8 cellular contexts compared by ENCODE assay signal in genomic region chr4:139030614-139031235, GRCh38. TPM values are rescaled to one million over a fixed set of nuclear protein-coding genes. Genes with fewer than 3 reads are reported as not detected.
DNase-seq lines count a peak whose midpoint lies in the region; ATAC-seq and TF ChIP-seq lines count a peak whose summit lies in the region.

No MANE protein-coding gene starts in this region.

- DNase-seq in GM04504 (ENCODE audit: low read depth) (peak; percentile 57), NCI-H1092 (lab: John Stamatoyannopoulos, UW) (peak; percentile 67), T-cell (peak; percentile 35 to 80 (median 70)), adrenal gland (peak; percentile 70 to 95 (median 82)), left ventricle myocardium inferior (peak; percentile 40), retinal pigment epithelial cell (ENCODE audit: low read depth) (peak; percentile 46), 8988T (no peak)

- no peak overlapping the region for H3K27ac Mint-ChIP-seq in T-cell

- peaks cover 7 to 11% (median 9%) of the 10 kb centered on the region in 3 donors for H3K4me1 Mint-ChIP-seq in T-cell

- TF ChIP-seq POLR2A in adrenal gland (IDR thresholded peaks at IDR 0.05) = no peak

- TF ChIP-seq CTCF in HEK293 (tag by site-specific recombination; IDR thresholded peaks at IDR 0.05) = peak; percentile 46; the same call in 1 of the 2 replicates
- peak; percentile 75 to 91 (median 89) for TF ChIP-seq CTCF in adrenal gland (IDR thresholded peaks at IDR 0.05)
- TF ChIP-seq CTCF in left ventricle myocardium inferior (IDR thresholded peaks at IDR 0.05; ENCODE audit: borderline replicate concordance) = peak; percentile 84
- TF ChIP-seq CTCF in retinal pigment epithelial cell (conservative IDR thresholded peaks at IDR 0.05; ENCODE audit: low read depth, low read length) = peak; percentile 86

- intact Hi-C loops in adrenal gland (cut with DNase I) = loop anchor here (10.0 kb wide), 3 partner anchors 54 to 144 kb away; partner anchors contain the start of gene ELF2 (in 1 of the 2)
- intact Hi-C loops in left ventricle myocardium inferior (cut with micrococcal nuclease) = loop anchor here (10.0 kb wide), 1 partner anchor 264 kb away; no protein-coding TSS in a partner anchor

- no peaks in the 10 kb centered on the region for H3K27me3 Mint-ChIP-seq in T-cell

- CTCF ChIA-PET in HEK293 (lab: Yijun Ruan, JAX) (interaction anchor here (0.6 to 2.9 kb wide), 42 partner anchors 8 to 627 kb away, joined by 3 to 28 read pairs (median 4); partner anchors contain the start of gene NAA15), T-cell (lab: Charles Lee) (interaction anchor here (0.5 to 2.7 kb wide), 80 partner anchors 8 to 642 kb away, joined by 3 to 59 read pairs (median 4); partner anchors contain the start of genes NDUFC1 (in 2 of the 2), NAA15 (in 1 of the 2) and NOCT (in 1 of the 2))

- no peaks in the 10 kb centered on the region for H3K9me3 Mint-ChIP-seq in T-cell

- peak; percentile 62 to 81 (median 75) for ATAC-seq in T-cell (replicated peaks in 1 of 4)

- H3K4me3 ChIP-seq in HEK293 (ENCODE audit: low read depth, low read length) = no peak overlapping the region
- no peak overlapping the region for H3K4me3 ChIP-seq in adrenal gland
- H3K4me3 ChIP-seq in left ventricle myocardium inferior = no peak overlapping the region
- H3K4me3 ChIP-seq in retinal pigment epithelial cell (ENCODE audit: low read length) = no peak overlapping the region

- 33 to 40% (median 38%) methylated on average over 14 of the region's 14 CpGs for WGBS in adrenal gland, 4 donors

- POLR2A ChIA-PET in HEK293 (lab: Yijun Ruan, JAX) = interaction anchor here (0.5 to 1.4 kb wide), 5 partner anchors 11 to 270 kb away, joined by 3 to 7 read pairs (median 5); partner anchors contain the start of genes NAA15 and NOCT
- POLR2A ChIA-PET in T-cell (lab: Charles Lee) = interaction anchor here (0.6 to 1.0 kb wide), 6 partner anchors 10 to 504 kb away, joined by 3 to 12 read pairs (median 4); partner anchors contain the start of gene NOCT (in 1 of the 2)

- H3K36me3 ChIP-seq in HEK293 (ENCODE audit: control insufficient read depth in 2 of 2, insufficient read depth in 1 of 2, low read length in 2 of 2) = peaks cover 0 to 9% of the 10 kb centered on the region in 2 experiments; a peak in 1 of 3 replicates
- H3K36me3 ChIP-seq in adrenal gland (replicated peaks in 1 of 2) = no peaks in the 10 kb centered on the region
- H3K36me3 ChIP-seq in left ventricle myocardium inferior = no peaks in the 10 kb centered on the region

- H3K4me1 ChIP-seq in HEK293 (ENCODE audit: control insufficient read depth, insufficient read depth, low read length) (no peaks in the 10 kb centered on the region), adrenal gland (replicated peaks in 1 of 2) (peaks cover 0 to 19% of the 10 kb centered on the region in 2 donors), left ventricle myocardium inferior (peaks cover 32% of the 10 kb centered on the region)

- no peaks in the 10 kb centered on the region for H3K9me3 ChIP-seq in HEK293 (ENCODE audit: control insufficient read depth, insufficient read depth, low read depth, low read length)
- no peaks in the 10 kb centered on the region for H3K9me3 ChIP-seq in adrenal gland (replicated peaks in 1 of 3)
- H3K9me3 ChIP-seq in left ventricle myocardium inferior (replicated peaks) = no peaks in the 10 kb centered on the region

- no peak overlapping the region for H3K4me3 Mint-ChIP-seq in T-cell

- H3K27me3 ChIP-seq in adrenal gland (no peaks in the 10 kb centered on the region), left ventricle myocardium inferior (ENCODE audit: low read depth) (no peaks in the 10 kb centered on the region)

- peaks cover 2% of the 10 kb centered on the region for H3K36me3 Mint-ChIP-seq in T-cell

- H3K27ac ChIP-seq in HEK293 (ENCODE audit: extremely low read depth, low read depth, low read length) (no peak overlapping the region), adrenal gland (no peak overlapping the region), left ventricle myocardium inferior (replicated peaks) (peak overlapping the region; percentile 89)

TF ChIP-seq in HEK293, 187 proteins besides CTCF, POLR2A, EP300 and RAD21 (continues in another document):
- TF ChIP-seq ZNF2 (tag by site-specific recombination; IDR thresholded peaks at IDR 0.05) (peak; percentile 62; the same call in 1 of the 2 replicates), ZNF654 (tag by site-specific recombination; IDR thresholded peaks at IDR 0.05; ENCODE audit: low read depth) (peak; percentile 97), ZNF335 (tag by site-specific recombination; conservative IDR thresholded peaks at IDR 0.05) (peak; percentile 56), ZNF623 (tag by site-specific recombination; IDR thresholded peaks at IDR 0.05) (no peak), ZNF530 (tag by site-specific recombination; IDR thresholded peaks at IDR 0.05; ENCODE audit: low read depth) (no peak), SP3 (tag by site-specific recombination; IDR thresholded peaks at IDR 0.05) (no peak), TRIM28 (IDR thresholded peaks at IDR 0.05; ENCODE audit: borderline replicate concordance, low read length) (peak; percentile 33; the same call in 1 of the 2 replicates), ZNF677 (tag by site-specific recombination; IDR thresholded peaks at IDR 0.05) (no peak), ZNF175 (tag by site-specific recombination; IDR thresholded peaks at IDR 0.05) (no peak), ZNF639 (tag by site-specific recombination; IDR thresholded peaks at IDR 0.05) (no peak), ZNF449 (tag by site-specific recombination; IDR thresholded peaks at IDR 0.05) (no peak), ZNF416 (tag by site-specific recombination; IDR thresholded peaks at IDR 0.05) (no peak), ZFP3 (tag by site-specific recombination; IDR thresholded peaks at IDR 0.05; ENCODE audit: low read depth) (no peak), ZNF394 (tag by site-specific recombination; IDR thresholded peaks at IDR 0.05; ENCODE audit: borderline replicate concordance) (no peak), PRDM10 (tag by site-specific recombination; IDR thresholded peaks at IDR 0.05) (no peak), ZFP41 (tag by site-specific recombination; IDR thresholded peaks at IDR 0.05; ENCODE audit: borderline replicate concordance) (no peak), ZNF664 (tag by site-specific recombination; IDR thresholded peaks at IDR 0.05) (no peak), ZNF629 (tag by site-specific recombination; IDR thresholded peaks at IDR 0.05) (no peak), ZNF621 (tag by site-specific recombination; IDR thresholded peaks at IDR 0.05) (no peak), ZNF19 (tag by site-specific recombination; IDR thresholded peaks at IDR 0.05; ENCODE audit: low read depth) (no peak)

RNA-seq across cellular contexts. Expression of gene NOCT, which starts 15.1 kb away (rescaled TPM):
- total RNA-seq in T-cell (10 to 100 TPM in 1 of 5 donors, 1 to 10 TPM in 4; 2.4 to 19.3 (median 3.1) TPM), adrenal gland (10 to 100 TPM in 1 of 8 donors, 1 to 10 TPM in 7; 3.2 to 17.0 (median 6.4) TPM), left ventricle myocardium inferior (8.4 TPM)
- polyA plus RNA-seq in adrenal gland = 1 to 10 TPM; 1.2 to 8.2 (median 3.2) TPM
